8 cellular contexts compared by ENCODE assay signal in the genomic region with DNA sequence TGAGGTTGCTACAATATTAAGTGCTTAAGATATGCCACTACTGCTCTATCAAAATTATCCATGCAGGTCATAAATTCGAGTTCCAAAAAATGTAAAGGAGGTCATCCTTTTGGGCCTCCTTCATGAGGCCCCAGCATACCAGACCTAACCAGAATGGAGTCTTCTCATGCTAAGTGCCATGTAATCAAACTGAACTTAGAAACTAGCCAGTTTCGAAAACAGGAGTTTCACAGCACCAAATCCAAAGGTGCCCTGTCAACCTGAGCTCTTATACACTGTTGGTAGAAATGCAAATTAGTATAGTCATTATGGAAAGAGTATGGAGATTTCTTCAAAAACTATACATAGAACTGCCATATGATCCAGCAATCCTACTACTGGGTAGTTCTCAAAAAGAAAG.
"Had no signal": no experiment of that assay in that cellular context is flagged by ENCODE, and none has a peak within 500 bp of the region (broad histone marks: within the 10 kb centered on the region; RNA-seq: fewer than 3 reads in every experiment).

No MANE protein-coding gene starts in this region.

- H3K4me1 ChIP-seq: HAP-1 had no signal

- DNase-seq: GOT3, H7, HFFc6, IMR-90, KG1 had no signal

- H3K36me3 ChIP-seq: HAP-1 had no signal

- ATAC-seq: HCT116, K562 had no signal

- H3K4me3 Mint-ChIP-seq: HFFc6 had no signal

- H3K9me3 ChIP-seq: HAP-1 had no signal

- H3K27ac Mint-ChIP-seq: HFFc6 had no signal

- H3K4me3 ChIP-seq: HAP-1, K562 had no signal

- H3K9me3 Mint-ChIP-seq: HFFc6 had no signal
